ENCODE assay signal across 10 cellular contexts in the genomic region with DNA sequence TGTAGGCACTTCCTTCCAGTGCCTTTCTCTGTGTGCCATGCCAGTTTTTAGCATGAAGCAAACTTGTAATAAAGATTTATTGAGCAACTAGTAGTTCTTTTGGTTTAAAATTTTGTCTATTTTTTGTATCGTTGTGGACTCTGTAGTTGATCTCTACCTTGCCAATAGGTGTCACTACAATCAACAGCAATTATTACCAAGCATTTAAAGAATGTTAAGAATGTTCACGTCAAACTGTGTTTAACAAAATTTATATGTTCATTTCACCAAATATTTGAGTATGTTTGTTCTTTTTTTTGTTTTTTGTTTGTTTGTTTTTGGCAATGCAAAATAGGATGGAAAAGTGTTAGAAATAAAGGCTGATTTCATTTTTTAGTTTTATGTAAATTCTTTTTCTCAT.
DNase-seq lines count a peak whose midpoint lies in the region; ATAC-seq, FAIRE-seq and TF ChIP-seq lines count a peak whose summit lies in the region.
"Had no signal": no experiment of that assay in that cellular context is flagged by ENCODE, and none has a peak within 500 bp of the region (broad histone marks: within the 10 kb centered on the region; RNA-seq: fewer than 3 reads in every experiment).

No MANE protein-coding gene starts in this region.

- TF ChIP-seq EP300 in A549 (IDR thresholded peaks at IDR 0.05) = no peak

- DNase-seq in A549 (ENCODE audit: low read depth in 1 of 2, low spot score in 1 of 2) (peak in 1 of 2 experiments; percentile 2), GM19239 (ENCODE audit: insufficient read length, low spot score) (no peak), SJSA1 (ENCODE audit: low read depth in 1 of 2, low spot score in 2 of 2) (peak in 1 of 2 experiments; percentile 50), glomerular visceral epithelial cell (ENCODE audit: extremely low spot score) (peak; percentile 31), anterior cingulate cortex (lab: John Stamatoyannopoulos, UW) (no peak), NCI-H1417 treated with DMSO at 0.1 percent for 48 hours (lab: John Stamatoyannopoulos, UW) (no peak)
- DNase-seq in activated CD4-positive, CD25-positive, alpha-beta regulatory T cell (lab: John Stamatoyannopoulos, UW) = no peak
- DNase-seq: hypothalamus had no signal

- H3K27ac ChIP-seq in A549 (no peak overlapping the region), SJSA1 (peak overlapping the region; percentile 9)
- H3K27ac ChIP-seq: SK-N-MC had no signal

- no peaks in the 10 kb centered on the region for H3K27me3 ChIP-seq in SJSA1 (replicated peaks)

- peak; percentile 36; the same call in 2 of the 3 replicates for TF ChIP-seq CTCF in A549 (IDR thresholded peaks at IDR 0.05)

- H3K4me3 ChIP-seq in A549 (no peak overlapping the region), SJSA1 (no peak overlapping the region)
- H3K4me3 ChIP-seq: SK-N-MC had no signal

- TF ChIP-seq RAD21 in A549 (conservative IDR thresholded peaks at IDR 0.05 in 1 of 2, IDR thresholded peaks at IDR 0.05 in 1 of 2) = 0 out of 5 replicates have a peak, but pooled peaks of 1 of the 2 experiments have one; percentile 11

- WGBS in A549 (ENCODE audit: missing lambda C conversion rate) = 30% methylated on average over 2 of the region's 2 CpGs

- POLR2A ChIA-PET in A549 (lab: Yijun Ruan, JAX) = no interaction called here

- CTCF ChIA-PET in A549 (lab: Yijun Ruan, JAX) = interaction anchor here (0.9 to 1.5 kb wide), 2 partner anchors 17 to 34 kb away, joined by 3 to 4 read pairs; no protein-coding TSS in a partner anchor

- FAIRE-seq in A549 (lab: Jason Lieb, UNC) (no peak), GM19239 (lab: Jason Lieb, UNC) (peak; percentile 26)

- H3K4me2 ChIP-seq in A549 = no peak overlapping the region

- H3K9me3 ChIP-seq in A549 (no peaks in the 10 kb centered on the region), SJSA1 (replicated peaks) (no peaks in the 10 kb centered on the region)

- no peaks in the 10 kb centered on the region for H3K36me3 ChIP-seq in SJSA1

- no peak for TF ChIP-seq POLR2A in A549 (IDR thresholded peaks at IDR 0.05; ENCODE audit: low read length)

- ATAC-seq in A549 = no peak
- no peak for ATAC-seq in GM21367 (IDR thresholded peaks at IDR 0.05; ENCODE audit: unreplicated experiment)

- H3K4me1 ChIP-seq in A549 (no peaks in the 10 kb centered on the region), SJSA1 (replicated peaks) (peaks cover 26% of the 10 kb centered on the region)

TF ChIP-seq in A549, 52 proteins besides CTCF, POLR2A, EP300 and RAD21:
- TF ChIP-seq CHD2 (IDR thresholded peaks at IDR 0.05; ENCODE audit: low read length, partially characterized antibody) (no peak), MAZ (IDR thresholded peaks at IDR 0.05; ENCODE audit: borderline replicate concordance, low read depth, low read length) (no peak), HOXA7 (CRISPR knock-in tag; IDR thresholded peaks at IDR 0.05) (no peak), MAFK (IDR thresholded peaks at IDR 0.05; ENCODE audit: partially characterized antibody) (no peak), SMC3 (IDR thresholded peaks at IDR 0.05) (no peak), ESRRA (IDR thresholded peaks at IDR 0.05; ENCODE audit: borderline replicate concordance, low read length) (no peak), GATA3 (IDR thresholded peaks at IDR 0.05; ENCODE audit: borderline replicate concordance) (no peak), EHMT2 (IDR thresholded peaks at IDR 0.05; ENCODE audit: low read depth) (no peak), SREBF2 (IDR thresholded peaks at IDR 0.05) (no peak), RFX5 (IDR thresholded peaks at IDR 0.05) (no peak), MYC (IDR thresholded peaks at IDR 0.05; ENCODE audit: borderline replicate concordance, low read length) (no peak), PHF8 (IDR thresholded peaks at IDR 0.05; ENCODE audit: borderline replicate concordance, low read depth) (no peak)
